In the genomic region with DNA sequence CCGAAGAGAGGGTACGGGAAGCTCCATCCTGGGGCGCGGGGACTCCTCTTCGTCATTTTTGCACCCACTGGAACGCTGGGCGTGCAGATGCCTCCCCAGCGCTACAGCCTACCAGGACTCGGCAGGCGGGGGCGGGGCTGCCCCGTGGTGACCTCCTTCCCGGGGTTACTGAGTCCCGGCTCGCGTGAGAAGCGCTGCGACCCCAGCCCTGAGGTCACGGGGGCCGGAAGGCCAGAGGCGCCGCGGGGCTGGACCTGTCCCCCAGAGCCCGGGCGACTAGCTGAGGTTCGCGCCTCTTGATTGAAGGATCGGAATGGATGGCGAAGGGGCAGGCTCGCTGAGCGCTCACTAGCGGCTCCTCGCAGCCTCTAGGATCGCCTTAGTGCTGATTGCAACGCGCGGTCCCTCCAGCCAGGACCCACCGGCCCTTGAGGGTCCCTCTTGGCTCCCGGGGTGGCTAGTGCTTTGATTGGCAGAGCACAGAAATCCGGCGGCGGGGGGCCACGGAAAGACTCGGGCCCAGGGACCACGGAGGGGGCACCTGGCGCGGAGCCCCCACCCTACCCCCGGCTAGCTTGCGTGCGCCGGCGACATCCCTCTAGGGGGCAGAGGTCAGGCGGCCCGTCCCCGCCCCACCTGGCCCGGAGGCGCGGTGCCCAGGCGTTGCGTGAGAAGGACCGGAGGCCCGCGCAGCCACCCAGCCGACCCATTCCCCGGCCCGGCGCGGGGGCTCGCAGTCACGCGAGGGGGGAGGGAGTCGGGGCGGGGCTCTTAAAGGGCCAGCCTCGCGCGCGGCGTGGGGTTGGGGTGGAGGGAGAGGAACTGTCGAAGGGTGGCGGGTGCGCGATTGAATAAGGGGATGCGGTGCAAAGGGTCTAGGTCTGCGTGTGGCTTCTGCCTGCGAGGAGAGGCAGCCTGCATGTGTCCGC, we compare ENCODE assay signal across 1 cellular context.
TF ChIP-seq lines count a peak whose summit lies in the region.

No MANE protein-coding gene starts in this region.

TF ChIP-seq in HepG2, 621 proteins besides CTCF, POLR2A, EP300 and RAD21 (continued from another document):
- TF ChIP-seq, protein P1, sequence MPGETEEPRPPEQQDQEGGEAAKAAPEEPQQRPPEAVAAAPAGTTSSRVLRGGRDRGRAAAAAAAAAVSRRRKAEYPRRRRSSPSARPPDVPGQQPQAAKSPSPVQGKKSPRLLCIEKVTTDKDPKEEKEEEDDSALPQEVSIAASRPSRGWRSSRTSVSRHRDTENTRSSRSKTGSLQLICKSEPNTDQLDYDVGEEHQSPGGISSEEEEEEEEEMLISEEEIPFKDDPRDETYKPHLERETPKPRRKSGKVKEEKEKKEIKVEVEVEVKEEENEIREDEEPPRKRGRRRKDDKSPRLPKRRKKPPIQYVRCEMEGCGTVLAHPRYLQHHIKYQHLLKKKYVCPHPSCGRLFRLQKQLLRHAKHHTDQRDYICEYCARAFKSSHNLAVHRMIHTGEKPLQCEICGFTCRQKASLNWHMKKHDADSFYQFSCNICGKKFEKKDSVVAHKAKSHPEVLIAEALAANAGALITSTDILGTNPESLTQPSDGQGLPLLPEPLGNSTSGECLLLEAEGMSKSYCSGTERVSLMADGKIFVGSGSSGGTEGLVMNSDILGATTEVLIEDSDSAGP (CRISPR knock-in tag; IDR thresholded peaks at IDR 0.05; ENCODE audit: borderline replicate concordance), result peak; percentile 99
- TF ChIP-seq SAFB2 (CRISPR knock-in tag; IDR thresholded peaks at IDR 0.05; ENCODE audit: borderline replicate concordance, low read depth), result peak; percentile 53; the same call in 1 of the 2 replicates
- TF ChIP-seq ZEB1 (IDR thresholded peaks at IDR 0.05; ENCODE audit: insufficient replicate concordance, low read depth), result peak; percentile 77
- TF ChIP-seq JUN (CRISPR knock-in tag; IDR thresholded peaks at IDR 0.05), result no peak
- TF ChIP-seq, protein P2, sequence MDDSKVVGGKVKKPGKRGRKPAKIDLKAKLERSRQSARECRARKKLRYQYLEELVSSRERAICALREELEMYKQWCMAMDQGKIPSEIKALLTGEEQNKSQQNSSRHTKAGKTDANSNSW (CRISPR knock-in tag; IDR thresholded peaks at IDR 0.05; ENCODE audit: borderline replicate concordance), result no peak
- TF ChIP-seq BCL6 (CRISPR knock-in tag; IDR thresholded peaks at IDR 0.05), result peak; percentile 66
- TF ChIP-seq ZNF33B (CRISPR knock-in tag; IDR thresholded peaks at IDR 0.05), result no peak
- peak; percentile 39; the same call in 1 of the 2 replicates for TF ChIP-seq TBX3 (IDR thresholded peaks at IDR 0.05; ENCODE audit: borderline replicate concordance)
- peak; percentile 49; the same call in 1 of the 2 replicates for TF ChIP-seq ZNF605 (CRISPR knock-in tag; IDR thresholded peaks at IDR 0.05)
- peak; percentile 65 for TF ChIP-seq KAT7 (CRISPR knock-in tag; IDR thresholded peaks at IDR 0.05; ENCODE audit: borderline replicate concordance)
- TF ChIP-seq ZNF563 (CRISPR knock-in tag; IDR thresholded peaks at IDR 0.05), result peak; percentile 17; the same call in 1 of the 2 replicates
- TF ChIP-seq, protein P3, sequence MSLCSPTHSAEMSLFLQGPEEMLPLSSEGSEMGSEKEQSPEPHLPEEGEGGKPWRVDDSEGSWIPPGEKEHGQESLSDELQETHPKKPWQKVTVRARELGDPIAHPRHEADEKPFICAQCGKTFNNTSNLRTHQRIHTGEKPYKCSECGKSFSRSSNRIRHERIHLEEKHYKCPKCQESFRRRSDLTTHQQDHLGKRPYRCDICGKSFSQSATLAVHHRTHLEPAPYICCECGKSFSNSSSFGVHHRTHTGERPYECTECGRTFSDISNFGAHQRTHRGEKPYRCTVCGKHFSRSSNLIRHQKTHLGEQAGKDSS (CRISPR knock-in tag; IDR thresholded peaks at IDR 0.05; ENCODE audit: borderline replicate concordance, low read depth), result no peak
- peak; percentile 59; the same call in 1 of the 2 replicates for TF ChIP-seq ZNF589 (CRISPR knock-in tag; conservative IDR thresholded peaks at IDR 0.05)
- TF ChIP-seq NCOA1 (CRISPR knock-in tag; IDR thresholded peaks at IDR 0.05), result 0 out of 2 replicates have a peak, but pooled peaks have one; percentile 70
- 0 out of 2 replicates have a peak, but pooled peaks have one; percentile 2 for TF ChIP-seq STAG1 (CRISPR knock-in tag; IDR thresholded peaks at IDR 0.05)
- TF ChIP-seq ZZZ3 (CRISPR knock-in tag; IDR thresholded peaks at IDR 0.05; ENCODE audit: borderline replicate concordance), result no peak
- no peak for TF ChIP-seq CBX1 (IDR thresholded peaks at IDR 0.05; ENCODE audit: low read depth)
- TF ChIP-seq USF2 (IDR thresholded peaks at IDR 0.05; ENCODE audit: low read depth, low read length), result no peak
- 0 out of 2 replicates have a peak, but pooled peaks have one; percentile 46 for TF ChIP-seq USF2 (CRISPR knock-in tag; IDR thresholded peaks at IDR 0.05; ENCODE audit: borderline replicate concordance)
- TF ChIP-seq MXD1 (CRISPR knock-in tag; IDR thresholded peaks at IDR 0.05), result no peak
- 0 out of 2 replicates have a peak, but pooled peaks have one; percentile 29 for TF ChIP-seq MYC (CRISPR knock-in tag; IDR thresholded peaks at IDR 0.05; ENCODE audit: borderline replicate concordance)
- peak; percentile 17 for TF ChIP-seq XRCC5 (optimal IDR thresholded peaks at IDR 0.05; ENCODE audit: low read length)
- peak; percentile 14; the same call in 1 of the 2 replicates for TF ChIP-seq POGZ (CRISPR knock-in tag; IDR thresholded peaks at IDR 0.05)
- 0 out of 2 replicates have a peak, but pooled peaks have one; percentile 10 for TF ChIP-seq ZNF768 (CRISPR knock-in tag; IDR thresholded peaks at IDR 0.05)
- no peak for TF ChIP-seq SOX6 (IDR thresholded peaks at IDR 0.05)
- peak; percentile 51 for TF ChIP-seq SOX6 (CRISPR knock-in tag; IDR thresholded peaks at IDR 0.05)
- TF ChIP-seq AGO2 (optimal IDR thresholded peaks at IDR 0.05; ENCODE audit: low read depth, low read length), result no peak
- TF ChIP-seq, protein P4, sequence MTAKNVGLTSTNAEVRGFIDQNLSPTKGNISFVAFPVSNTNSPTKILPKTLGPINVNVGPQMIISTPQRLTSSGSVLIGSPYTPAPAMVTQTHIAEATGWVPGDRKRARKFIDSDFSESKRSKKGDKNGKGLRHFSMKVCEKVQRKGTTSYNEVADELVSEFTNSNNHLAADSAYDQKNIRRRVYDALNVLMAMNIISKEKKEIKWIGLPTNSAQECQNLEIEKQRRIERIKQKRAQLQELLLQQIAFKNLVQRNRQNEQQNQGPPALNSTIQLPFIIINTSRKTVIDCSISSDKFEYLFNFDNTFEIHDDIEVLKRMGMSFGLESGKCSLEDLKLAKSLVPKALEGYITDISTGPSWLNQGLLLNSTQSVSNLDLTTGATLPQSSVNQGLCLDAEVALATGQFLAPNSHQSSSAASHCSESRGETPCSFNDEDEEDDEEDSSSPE (CRISPR knock-in tag; IDR thresholded peaks at IDR 0.05), result 0 out of 2 replicates have a peak, but pooled peaks have one; percentile 24
- no peak; the same call in 1 of the 2 replicates for TF ChIP-seq ZNF784 (CRISPR knock-in tag; IDR thresholded peaks at IDR 0.05; ENCODE audit: borderline replicate concordance)
- TF ChIP-seq ZNF7 (CRISPR knock-in tag; IDR thresholded peaks at IDR 0.05), result no peak
- TF ChIP-seq THYN1 (CRISPR knock-in tag; IDR thresholded peaks at IDR 0.05; ENCODE audit: borderline replicate concordance, low read depth), result no peak
- peak; percentile 72 for TF ChIP-seq CHD2 (IDR thresholded peaks at IDR 0.05; ENCODE audit: low read depth, low read length)
- peak; percentile 47; the same call in 1 of the 2 replicates for TF ChIP-seq PHF8 (CRISPR knock-in tag; IDR thresholded peaks at IDR 0.05)
- TF ChIP-seq SALL1 (CRISPR knock-in tag; IDR thresholded peaks at IDR 0.05), result peak; percentile 56
- peak; percentile 85 for TF ChIP-seq HDAC1 (CRISPR knock-in tag; IDR thresholded peaks at IDR 0.05)
- TF ChIP-seq U2AF2 (IDR thresholded peaks at IDR 0.05; ENCODE audit: low read depth, low read length), result no peak
- no peak for TF ChIP-seq FOXK2 (IDR thresholded peaks at IDR 0.05)
- peak; percentile 99 for TF ChIP-seq AHR (CRISPR knock-in tag; IDR thresholded peaks at IDR 0.05)
- no peak for TF ChIP-seq CREM (IDR thresholded peaks at IDR 0.05)
- no peak for TF ChIP-seq CREM (CRISPR knock-in tag; IDR thresholded peaks at IDR 0.05)
- peak; percentile 59 for TF ChIP-seq SAP130 (CRISPR knock-in tag; IDR thresholded peaks at IDR 0.05; ENCODE audit: low read depth)
- TF ChIP-seq ZBTB7A (CRISPR knock-in tag; IDR thresholded peaks at IDR 0.05), result peak; percentile 69; the same call in 1 of the 2 replicates
- TF ChIP-seq SNAPC2 (CRISPR knock-in tag; IDR thresholded peaks at IDR 0.05), result peak; percentile 83; the same call in 1 of the 2 replicates
- TF ChIP-seq ELK4 (CRISPR knock-in tag; IDR thresholded peaks at IDR 0.05; ENCODE audit: borderline replicate concordance), result no peak
- peak; percentile 14; the same call in 1 of the 2 replicates for TF ChIP-seq ZSCAN25 (CRISPR knock-in tag; IDR thresholded peaks at IDR 0.05)
- TF ChIP-seq ZNF160 (CRISPR knock-in tag; IDR thresholded peaks at IDR 0.05), result peak; percentile 20; the same call in 1 of the 2 replicates
- peak; percentile 18; the same call in 1 of the 2 replicates for TF ChIP-seq KAT8 (CRISPR knock-in tag; IDR thresholded peaks at IDR 0.05)
- TF ChIP-seq NFYB (CRISPR knock-in tag; IDR thresholded peaks at IDR 0.05), result peak; percentile 6; the same call in 1 of the 2 replicates
- TF ChIP-seq ZSCAN31 (CRISPR knock-in tag; IDR thresholded peaks at IDR 0.05; ENCODE audit: low read depth), result 0 out of 2 replicates have a peak, but pooled peaks have one; percentile 56
- no peak for TF ChIP-seq ZBTB25 (CRISPR knock-in tag; IDR thresholded peaks at IDR 0.05)
- TF ChIP-seq ZNF552 (CRISPR knock-in tag; IDR thresholded peaks at IDR 0.05; ENCODE audit: borderline replicate concordance), result peak; percentile 2; the same call in 1 of the 2 replicates
- no peak for TF ChIP-seq KLF13 (CRISPR knock-in tag; IDR thresholded peaks at IDR 0.05)
- TF ChIP-seq ZNF782 (CRISPR knock-in tag; IDR thresholded peaks at IDR 0.05; ENCODE audit: borderline replicate concordance), result peak; percentile 73; the same call in 1 of the 2 replicates
- TF ChIP-seq GZF1 (CRISPR knock-in tag; IDR thresholded peaks at IDR 0.05), result peak; percentile 45; the same call in 1 of the 2 replicates
